8 cellular contexts compared by ENCODE assay signal in genomic region chr22:33923033-33923432, GRCh38. TPM values are rescaled to one million over a fixed set of nuclear protein-coding genes. Genes with fewer than 3 reads are reported as not detected.
DNase-seq lines count a peak whose midpoint lies in the region; ATAC-seq and TF ChIP-seq lines count a peak whose summit lies in the region.

No MANE protein-coding gene starts in this region.

- peaks cover 11% of the 10 kb centered on the region for H3F3A ChIP-seq in GM23248 (ENCODE audit: insufficient read depth)

- no peaks in the 10 kb centered on the region for H3K9me3 Mint-ChIP-seq in WTC11

- ATAC-seq in WTC11 (no peak), HG03159 (IDR thresholded peaks at IDR 0.05; ENCODE audit: unreplicated experiment) (no peak), GM19467 (IDR thresholded peaks at IDR 0.05; ENCODE audit: unreplicated experiment) (no peak), HG03432 (IDR thresholded peaks at IDR 0.05; ENCODE audit: unreplicated experiment) (no peak)

- CTCF ChIA-PET in WTC11 (lab: Charles Lee): interaction anchor here (0.5 to 5.7 kb wide), 11 partner anchors 26 to 665 kb away, joined by 3 to 43 read pairs (median 4); no protein-coding TSS in a partner anchor

- DNase-seq in GM23248 (peak; percentile 54), WTC11 (ENCODE audit: low spot score) (no peak), iPS DF 6.9 (ENCODE audit: low read depth, low spot score) (no peak), skeletal muscle cell (ENCODE audit: low read depth) (no peak), brain microvascular endothelial cell (no peak)

- H4K20me1 ChIP-seq in GM23248 (ENCODE audit: insufficient read depth): no peaks in the 10 kb centered on the region

- H3K36me3 Mint-ChIP-seq in WTC11: no peaks in the 10 kb centered on the region

- TF ChIP-seq CTCF in WTC11 (IDR thresholded peaks at IDR 0.05) (no peak), brain microvascular endothelial cell (IDR thresholded peaks at IDR 0.05; ENCODE audit: low read depth, low read length, missing control alignments) (no peak)

- 0 out of 2 replicates have a peak, but pooled peaks cover 4% of the 10 kb centered on the region for H3K27me3 ChIP-seq in GM23248 (replicated peaks; ENCODE audit: insufficient read depth)
- H3K27me3 ChIP-seq in iPS DF 6.9 (ENCODE audit: control insufficient read depth, insufficient read depth, low read length): no peaks in the 10 kb centered on the region
- H3K27me3 ChIP-seq in brain microvascular endothelial cell (replicated peaks): no peaks in the 10 kb centered on the region

- H2AFZ ChIP-seq in GM23248: peak overlapping the region; percentile 99

- H3K4me3 ChIP-seq in GM23248 (peak overlapping the region; percentile 99), iPS DF 6.9 (ENCODE audit: low read length) (peak overlapping the region; percentile 36; the same call in 1 of the 2 replicates), skeletal muscle cell (ENCODE audit: low read depth, low read length) (peak overlapping the region; percentile 66), brain microvascular endothelial cell (ENCODE audit: low read depth, low read length) (no peak overlapping the region)

- H3K27me3 Mint-ChIP-seq in WTC11 (ENCODE audit: low read depth): peaks cover 8% of the 10 kb centered on the region

- peaks cover 12% of the 10 kb centered on the region for H3K79me2 ChIP-seq in GM23248 (ENCODE audit: insufficient read depth)

- H3K4me3 Mint-ChIP-seq in WTC11: peak overlapping the region; percentile 92

- WGBS in GM23248 (ENCODE audit: low coverage in 1 of 2, low lambda C conversion rate in 2 of 2, missing lambda C conversion rate in 2 of 2), 2 experiments: 1 to 2% methylated on average over 5 of the region's 5 CpGs
- no CpG with 5 or more reads among the region's 5 CpGs for WGBS in iPS DF 6.9 (ENCODE audit: insufficient coverage, insufficient read length)

- H3K9me2 ChIP-seq in GM23248 (ENCODE audit: insufficient read depth): no peaks in the 10 kb centered on the region

- H3K36me3 ChIP-seq in GM23248 (ENCODE audit: low read depth) (no peaks in the 10 kb centered on the region), iPS DF 6.9 (ENCODE audit: control insufficient read depth, insufficient read depth, low read length) (no peaks in the 10 kb centered on the region), brain microvascular endothelial cell (replicated peaks) (no peaks in the 10 kb centered on the region)

- H3K9ac ChIP-seq in GM23248: peak overlapping the region; percentile 78

- H3K9me3 ChIP-seq in GM23248 (ENCODE audit: low read depth): no peaks in the 10 kb centered on the region
- H3K9me3 ChIP-seq in iPS DF 6.9 (ENCODE audit: control insufficient read depth, insufficient read depth, low read length): no peaks in the 10 kb centered on the region

- H3K27ac ChIP-seq in GM23248: no peak overlapping the region
- H3K27ac ChIP-seq in iPS DF 6.9 (ENCODE audit: low read length): no peak overlapping the region
- no peak overlapping the region for H3K27ac ChIP-seq in brain microvascular endothelial cell

- in situ Hi-C loops in GM23248 (cut with MboI): no loop called here
- in situ Hi-C loops in brain microvascular endothelial cell (cut with HindIII; ENCODE audit: low pct_ligation_motif_present, low sequenced_read_pairs): no loop called here

- POLR2A ChIA-PET in WTC11 (lab: Charles Lee): interaction anchor here (2.5 kb wide), 1 partner anchor 26 kb away, joined by 13 read pairs; no protein-coding TSS in a partner anchor

- H3K4me1 Mint-ChIP-seq in WTC11: peaks cover 41% of the 10 kb centered on the region

- H3K4me1 ChIP-seq in GM23248 (ENCODE audit: insufficient read depth) (peaks cover 17% of the 10 kb centered on the region), iPS DF 6.9 (ENCODE audit: control insufficient read depth, insufficient read depth, low read length) (no peaks in the 10 kb centered on the region; the same call in 1 of the 2 replicates)

- peak overlapping the region; percentile 99 for H3K4me2 ChIP-seq in GM23248 (ENCODE audit: unreplicated experiment)

- peak overlapping the region; percentile 91 for H3K27ac Mint-ChIP-seq in WTC11

TF ChIP-seq in WTC11, 78 proteins besides CTCF, POLR2A, EP300 and RAD21:
- TF ChIP-seq STAT6 (CRISPR knock-in tag; conservative IDR thresholded peaks at IDR 0.05; ENCODE audit: low read depth): no peak
- TF ChIP-seq ZBTB21 (CRISPR knock-in tag; IDR thresholded peaks at IDR 0.05; ENCODE audit: borderline replicate concordance): no peak
- no peak for TF ChIP-seq CBFB (CRISPR knock-in tag; IDR thresholded peaks at IDR 0.05; ENCODE audit: low read depth)
- TF ChIP-seq ATF2 (CRISPR knock-in tag; IDR thresholded peaks at IDR 0.05; ENCODE audit: borderline replicate concordance, low read depth): no peak
- no peak for TF ChIP-seq JAZF1 (CRISPR knock-in tag; IDR thresholded peaks at IDR 0.05)

RNA-seq across cellular contexts. Expression of gene LARGE1, which starts 2.8 kb away (rescaled TPM):
- 10.5 and 12.8 TPM in 2 replicates for total RNA-seq in GM23248 (2014; rRNA removed; shearing (Covaris generic))
- polyA plus RNA-seq in GM23248 (2016; fragmentation: Nextera tagmentation; extraction: Ambion mirVana): 1.5 and 1.6 TPM in 2 replicates
- total RNA-seq in WTC11 (2021): 62.4 to 72.6 TPM (median 68.8 TPM) in 3 replicates
